8 cellular contexts compared by ENCODE assay signal in the genomic region with DNA sequence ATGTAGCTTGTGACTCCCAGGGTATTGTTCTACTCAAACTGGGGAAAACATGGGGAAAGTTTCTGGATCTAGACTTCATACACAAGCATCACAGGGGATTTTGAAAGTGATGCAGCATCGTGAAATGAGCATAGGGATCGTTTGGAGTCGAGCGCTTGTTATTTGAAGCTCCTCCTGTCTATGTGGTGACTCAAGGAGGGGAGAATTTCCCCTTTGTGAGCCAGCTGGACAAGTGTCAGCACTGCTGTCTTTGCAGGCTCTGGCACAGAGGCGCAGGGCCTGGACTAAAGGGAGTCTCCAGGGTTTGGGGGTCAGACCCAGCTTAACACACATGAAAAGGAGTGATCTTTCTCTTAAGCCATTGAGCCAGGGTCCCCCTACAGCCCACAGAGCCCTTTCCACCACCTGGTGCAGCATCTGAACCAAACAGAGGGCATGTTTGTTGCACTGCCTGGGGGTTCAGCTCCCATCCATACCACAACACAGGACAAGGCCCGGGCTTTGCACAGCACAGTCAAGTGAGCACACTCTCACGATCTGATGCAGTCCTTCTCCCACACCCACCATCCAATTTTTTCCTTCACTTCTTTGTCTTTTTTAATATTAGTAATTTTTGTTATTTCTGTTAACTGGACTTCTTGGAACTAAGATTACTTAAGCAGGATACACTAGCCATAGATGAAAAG. TPM values are rescaled to one million over a fixed set of nuclear protein-coding genes. Genes with fewer than 3 reads are reported as not detected.
DNase-seq lines count a peak whose midpoint lies in the region; ATAC-seq and FAIRE-seq lines count a peak whose summit lies in the region.

No MANE protein-coding gene starts in this region.

- H2AFZ ChIP-seq in GM23248, result peak overlapping the region; percentile 28; the same call in 1 of the 2 replicates

- H3K79me2 ChIP-seq in GM23248 (ENCODE audit: insufficient read depth), result no peaks in the 10 kb centered on the region

- peaks cover 17% of the 10 kb centered on the region for H3F3A ChIP-seq in GM23248 (ENCODE audit: insufficient read depth)

- H3K4me1 ChIP-seq in GM23248 (ENCODE audit: insufficient read depth) (peaks cover 35% of the 10 kb centered on the region), small intestine (ENCODE audit: control insufficient read depth in 2 of 2, insufficient read depth in 1 of 2, low read depth in 1 of 2, low read length in 1 of 2) (peaks cover 21 to 45% of the 10 kb centered on the region in 2 donors)

- no peaks in the 10 kb centered on the region for H3K27me3 ChIP-seq in GM23248 (replicated peaks; ENCODE audit: insufficient read depth)
- no peaks in the 10 kb centered on the region for H3K27me3 ChIP-seq in small intestine (ENCODE audit: control insufficient read depth in 2 of 2, insufficient read depth in 2 of 2, low read length in 2 of 2)

- in situ Hi-C loops in GM23248 (cut with MboI), result no loop called here

- peaks cover 0 to 6% of the 10 kb centered on the region in 2 donors for H3K36me3 Mint-ChIP-seq in activated naive CD4-positive, alpha-beta T cell treated with anti-CD3 and anti-CD28 coated beads, Interleukin-2, amount 50 U/mL, for 72 hours
- H3K36me3 Mint-ChIP-seq in T-helper 2 cell treated with Interferon-gamma antibody and Interleukin-4, amounts not matched to agents 5 μg/mL and 100 μg/mL, for 36 hours (ENCODE audit: low read depth), result peaks cover 45% of the 10 kb centered on the region

- H3K4me2 ChIP-seq in GM23248 (ENCODE audit: unreplicated experiment), result peak overlapping the region; percentile 72

- WGBS in GM23248 (ENCODE audit: low coverage in 1 of 2, low lambda C conversion rate in 2 of 2, missing lambda C conversion rate in 2 of 2), 2 experiments, result 0 to 1% methylated on average over 7 of the region's 7 CpGs
- 48 to 72% (median 65%) methylated on average over 7 of the region's 7 CpGs for WGBS in small intestine, 3 donors

- DNase-seq in GM23248 (peak; percentile 97), glomerular visceral epithelial cell (ENCODE audit: extremely low spot score) (peak; percentile 81), small intestine (no peak), GM19240 (ENCODE audit: insufficient read length, low spot score) (no peak), activated gamma-delta T cell treated with Interleukin-2 at 50 U/mL for 16 hours (no peak)
- DNase-seq in activated naive CD4-positive, alpha-beta T cell treated with anti-CD3 and anti-CD28 coated beads, Interleukin-2, amount 50 U/mL, for 72 hours (ENCODE audit: low spot score in 2 of 2), result no peak
- no peak for DNase-seq in T-helper 2 cell treated with Interferon-gamma antibody and Interleukin-4, amounts not matched to agents 5 μg/mL and 100 μg/mL, for 36 hours (ENCODE audit: low spot score)

- H3K4me3 Mint-ChIP-seq in T-helper 2 cell treated with Interferon-gamma antibody and Interleukin-4, amounts not matched to agents 5 μg/mL and 100 μg/mL, for 36 hours, result no peak overlapping the region

- no peaks in the 10 kb centered on the region for H3K27me3 Mint-ChIP-seq in T-helper 2 cell treated with Interferon-gamma antibody and Interleukin-4, amounts not matched to agents 5 μg/mL and 100 μg/mL, for 36 hours (ENCODE audit: low read depth)

- H3K36me3 ChIP-seq in GM23248 (ENCODE audit: low read depth) (no peaks in the 10 kb centered on the region), small intestine (ENCODE audit: control insufficient read depth in 2 of 2, insufficient read depth in 2 of 2, low read length in 2 of 2) (peaks cover 0 to 3% of the 10 kb centered on the region in 2 donors)

- no peaks in the 10 kb centered on the region for H3K9me2 ChIP-seq in GM23248 (ENCODE audit: insufficient read depth)

- no peaks in the 10 kb centered on the region for H3K9me3 Mint-ChIP-seq in activated naive CD4-positive, alpha-beta T cell treated with anti-CD3 and anti-CD28 coated beads, Interleukin-2, amount 50 U/mL, for 72 hours
- no peaks in the 10 kb centered on the region for H3K9me3 Mint-ChIP-seq in T-helper 2 cell treated with Interferon-gamma antibody and Interleukin-4, amounts not matched to agents 5 μg/mL and 100 μg/mL, for 36 hours

- FAIRE-seq in small intestine (lab: Jason Lieb, UNC), result no peak

- H3K27ac Mint-ChIP-seq in activated naive CD4-positive, alpha-beta T cell treated with anti-CD3 and anti-CD28 coated beads, Interleukin-2, amount 50 U/mL, for 72 hours, result peak overlapping the region; percentile 52 to 81
- H3K27ac Mint-ChIP-seq in T-helper 2 cell treated with Interferon-gamma antibody and Interleukin-4, amounts not matched to agents 5 μg/mL and 100 μg/mL, for 36 hours, result no peak overlapping the region

- ATAC-seq in activated naive CD4-positive, alpha-beta T cell treated with anti-CD3 and anti-CD28 coated beads, Interleukin-2, amount 50 U/mL, for 72 hours, result peak; percentile 42 to 80
- no peak for ATAC-seq in HG03354 (IDR thresholded peaks at IDR 0.05; ENCODE audit: poor library complexity, severe bottlenecking, unreplicated experiment)

- H3K9me3 ChIP-seq in GM23248 (ENCODE audit: low read depth) (no peaks in the 10 kb centered on the region), small intestine (ENCODE audit: control insufficient read depth, low read depth) (no peaks in the 10 kb centered on the region)

- H3K9ac ChIP-seq in GM23248, result peak overlapping the region; percentile 77

- H4K20me1 ChIP-seq in GM23248 (ENCODE audit: insufficient read depth), result no peaks in the 10 kb centered on the region

- H3K4me1 Mint-ChIP-seq in T-helper 2 cell treated with Interferon-gamma antibody and Interleukin-4, amounts not matched to agents 5 μg/mL and 100 μg/mL, for 36 hours (ENCODE audit: low read depth), result peaks cover 72% of the 10 kb centered on the region

- H3K4me3 ChIP-seq in GM23248 (peak overlapping the region; percentile 51), small intestine (ENCODE audit: low read depth in 1 of 2, low read length in 2 of 2) (no peak overlapping the region)

- peak overlapping the region; percentile 86 for H3K27ac ChIP-seq in GM23248
- H3K27ac ChIP-seq in small intestine (ENCODE audit: low read depth in 1 of 2, low read length in 1 of 2), result peak overlapping the region; percentile 57 to 85

RNA-seq across cellular contexts. Expression of a gene that starts 50.9 kb away (rescaled TPM):
- total RNA-seq in GM23248 (2014; rRNA removed; shearing (Covaris generic)), result 6.2 and 10.4 TPM in 2 replicates
- polyA plus RNA-seq in GM23248 (2016; fragmentation: Nextera tagmentation; extraction: Ambion mirVana) (21.7 and 22.2 TPM in 2 replicates), small intestine (10 to 100 TPM; 51.7 to 64.1 (median 54.0) TPM)
- total RNA-seq in activated naive CD4-positive, alpha-beta T cell treated with anti-CD3 and anti-CD28 coated beads, Interleukin-2, amount 50 U/mL, for 72 hours, result 100 to 1,000 TPM; 107 to 156 TPM

Comparison
In these comparisons a context has a peak if more than half of its experiments do, and no peak if none do; other contexts are left out.
1. DNase-seq: peak in GM23248 (single experiment) and glomerular visceral epithelial cell (single experiment); none in activated naive CD4-positive, alpha-beta T cell treated with anti-CD3 and anti-CD28 coated beads, Interleukin-2, amount 50 U/mL, for 72 hours (0 of 2), small intestine (single experiment), GM19240 (single experiment), T-helper 2 cell treated with Interferon-gamma antibody and Interleukin-4, amounts not matched to agents 5 μg/mL and 100 μg/mL, for 36 hours (single experiment) and activated gamma-delta T cell treated with Interleukin-2 at 50 U/mL for 16 hours (single experiment).